ENCODE assay signal across 1 cellular context in genomic region chr14:31270196-31270772, GRCh38.
TF ChIP-seq lines count a peak whose summit lies in the region.

No MANE protein-coding gene starts in this region.

TF ChIP-seq in HepG2, 621 proteins besides CTCF, POLR2A, EP300 and RAD21 (continued from another document and continues in another):
- TF ChIP-seq AFF4 (CRISPR knock-in tag; IDR thresholded peaks at IDR 0.05) (no peak), GPN1 (CRISPR knock-in tag; IDR thresholded peaks at IDR 0.05; ENCODE audit: borderline replicate concordance) (no peak), ZNF275 (CRISPR knock-in tag; IDR thresholded peaks at IDR 0.05; ENCODE audit: borderline replicate concordance) (no peak), NR0B2 (CRISPR knock-in tag; IDR thresholded peaks at IDR 0.05) (peak; percentile 62; the same call in 1 of the 2 replicates), GPBP1L1 (CRISPR knock-in tag; IDR thresholded peaks at IDR 0.05) (no peak), ATAD3A (CRISPR knock-in tag; IDR thresholded peaks at IDR 0.05) (no peak), HNF1A (IDR thresholded peaks at IDR 0.05; ENCODE audit: low read depth) (no peak), HNF1A (CRISPR knock-in tag; IDR thresholded peaks at IDR 0.05; ENCODE audit: borderline replicate concordance) (peak; percentile 71; the same call in 1 of the 2 replicates), TAF1 (CRISPR knock-in tag; IDR thresholded peaks at IDR 0.05) (no peak), FOXA3 (CRISPR knock-in tag; IDR thresholded peaks at IDR 0.05) (peak; percentile 82), MEF2D (CRISPR knock-in tag; IDR thresholded peaks at IDR 0.05) (no peak), ATRX (CRISPR knock-in tag; IDR thresholded peaks at IDR 0.05; ENCODE audit: borderline replicate concordance) (no peak), NFIB (CRISPR knock-in tag; IDR thresholded peaks at IDR 0.05; ENCODE audit: borderline replicate concordance) (no peak), ZNF766 (CRISPR knock-in tag; IDR thresholded peaks at IDR 0.05; ENCODE audit: borderline replicate concordance) (no peak), ATF6 (CRISPR knock-in tag; conservative IDR thresholded peaks at IDR 0.05) (no peak), ZNF335 (CRISPR knock-in tag; IDR thresholded peaks at IDR 0.05) (no peak), ZNF329 (CRISPR knock-in tag; IDR thresholded peaks at IDR 0.05; ENCODE audit: low read depth) (no peak), GABPA (IDR thresholded peaks at IDR 0.05; ENCODE audit: low read depth, low read length) (no peak), GABPA (CRISPR knock-in tag; IDR thresholded peaks at IDR 0.05; ENCODE audit: low read depth) (no peak), CBX2 (IDR thresholded peaks at IDR 0.05; ENCODE audit: low read depth, low read length) (no peak), CBX2 (CRISPR knock-in tag; IDR thresholded peaks at IDR 0.05; ENCODE audit: low read depth) (no peak), ZC3H4 (CRISPR knock-in tag; IDR thresholded peaks at IDR 0.05; ENCODE audit: borderline replicate concordance) (no peak), NCOA2 (CRISPR knock-in tag; IDR thresholded peaks at IDR 0.05) (no peak), ZFY (CRISPR knock-in tag; IDR thresholded peaks at IDR 0.05) (no peak), TBL1XR1 (IDR thresholded peaks at IDR 0.05; ENCODE audit: borderline replicate concordance, low read length, partially characterized antibody) (no peak), HNRNPK (IDR thresholded peaks at IDR 0.05; ENCODE audit: low read depth, low read length, poor library complexity, severe bottlenecking) (no peak), TSC22D2 (CRISPR knock-in tag; IDR thresholded peaks at IDR 0.05; ENCODE audit: borderline replicate concordance) (no peak), ZNF407 (CRISPR knock-in tag; IDR thresholded peaks at IDR 0.05; ENCODE audit: not compliant biosample characterization) (no peak), PAX8 (CRISPR knock-in tag; IDR thresholded peaks at IDR 0.05; ENCODE audit: borderline replicate concordance) (peak; percentile 90; the same call in 1 of the 2 replicates), ZNF883 (CRISPR knock-in tag; IDR thresholded peaks at IDR 0.05; ENCODE audit: not compliant biosample characterization) (no peak), ZNF737 (CRISPR knock-in tag; IDR thresholded peaks at IDR 0.05; ENCODE audit: borderline replicate concordance) (no peak)
